23 cellular contexts compared by ENCODE assay signal in the genomic region with DNA sequence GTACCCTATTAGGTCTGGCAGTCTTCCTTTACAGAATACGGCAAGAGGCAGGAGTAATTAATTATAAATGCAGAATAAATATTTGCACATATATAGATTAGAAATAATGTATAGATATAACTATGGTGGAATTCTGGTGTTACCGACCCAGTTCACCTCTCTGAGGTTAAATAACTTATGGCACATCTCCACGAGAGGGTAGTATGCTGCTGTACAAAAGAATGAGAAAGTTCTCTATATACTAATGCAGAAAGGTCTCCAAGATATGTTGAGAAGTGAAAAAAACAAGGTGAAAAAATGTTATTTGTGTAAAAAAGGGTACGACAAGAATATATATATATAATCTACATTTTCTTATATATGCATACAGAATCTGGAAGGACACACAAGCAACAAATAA. TPM values are rescaled to one million over a fixed set of nuclear protein-coding genes. Genes with fewer than 3 reads are reported as not detected.
DNase-seq lines count a peak whose midpoint lies in the region; ATAC-seq and TF ChIP-seq lines count a peak whose summit lies in the region.
"Had no signal": no experiment of that assay in that cellular context is flagged by ENCODE, and none has a peak within 500 bp of the region (broad histone marks: within the 10 kb centered on the region; RNA-seq: fewer than 3 reads in every experiment).

No MANE protein-coding gene starts in this region.

- H3K9me3 ChIP-seq in OCI-LY1 (ENCODE audit: low read length) (no peaks in the 10 kb centered on the region), PC-3 (ENCODE audit: low read length) (no peaks in the 10 kb centered on the region)
- H3K9me3 ChIP-seq: BLaER1, Caco-2 had no signal

- no peak overlapping the region for H3K4me3 ChIP-seq in GM06990 (replicated peaks; ENCODE audit: low read depth, low read length)
- no peak overlapping the region for H3K4me3 ChIP-seq in OCI-LY1 (ENCODE audit: low read depth, low read length, poor library complexity, severe bottlenecking)
- H3K4me3 ChIP-seq in PC-3 (ENCODE audit: low read length) = no peak overlapping the region
- H3K4me3 ChIP-seq: BLaER1, GM23248 had no signal

- no peak overlapping the region for H3K9ac ChIP-seq in OCI-LY1 (ENCODE audit: low read length)
- H3K9ac ChIP-seq in PC-3 (ENCODE audit: low read length) = no peak overlapping the region
- H3K9ac ChIP-seq: BLaER1, GM23248 had no signal

- DNase-seq in NCI-H446 treated with DMSO at 0.1 percent for 48 hours (lab: John Stamatoyannopoulos, UW) = peak; percentile 11
- DNase-seq in NCI-H446 (lab: John Stamatoyannopoulos, UW) = no peak
- DNase-seq in GM06990 (ENCODE audit: extremely low read depth, insufficient read length) = no peak
- DNase-seq in PC-3 = peak; percentile 10
- DNase-seq in retina = no peak
- DNase-seq: Caco-2; CD4-positive, CD25-positive, alpha-beta regulatory T cell; CD8-positive, alpha-beta T cell; DMS153; DMS79; EL; GDM1; GM23248; H7; HCEC 1CT had no signal

- H3K79me2 ChIP-seq in OCI-LY1 (ENCODE audit: insufficient read depth, low read length) (no peaks in the 10 kb centered on the region), PC-3 (ENCODE audit: low read length) (no peaks in the 10 kb centered on the region)

- H3K9me2 ChIP-seq in OCI-LY1 (ENCODE audit: low read depth, low read length) (no peaks in the 10 kb centered on the region), PC-3 (replicated peaks; ENCODE audit: low read length) (no peaks in the 10 kb centered on the region)

- H4K20me1 ChIP-seq in OCI-LY1 (ENCODE audit: insufficient read depth, low read length) (no peaks in the 10 kb centered on the region), PC-3 (ENCODE audit: low read length) (no peaks in the 10 kb centered on the region)
- H4K20me1 ChIP-seq: BLaER1 had no signal

- H3K27ac ChIP-seq in OCI-LY1 (ENCODE audit: low read depth, low read length, poor library complexity, severe bottlenecking) (no peak overlapping the region), PC-3 (ENCODE audit: low read length) (no peak overlapping the region)
- H3K27ac ChIP-seq: 22Rv1, BLaER1, C4-2B, GM23248 had no signal

- H3F3A ChIP-seq in OCI-LY1 (ENCODE audit: insufficient read depth, low read length) = no peaks in the 10 kb centered on the region
- H3F3A ChIP-seq in PC-3 (ENCODE audit: low read length, unreplicated experiment) = no peaks in the 10 kb centered on the region

- H3K36me3 ChIP-seq in GM06990 (ENCODE audit: control insufficient read depth, insufficient read depth, low read length) = no peaks in the 10 kb centered on the region
- no peaks in the 10 kb centered on the region for H3K36me3 ChIP-seq in OCI-LY1 (ENCODE audit: insufficient read depth, low read length)
- no peaks in the 10 kb centered on the region for H3K36me3 ChIP-seq in PC-3 (ENCODE audit: low read depth, low read length)
- H3K36me3 ChIP-seq: BLaER1 had no signal

- no peaks in the 10 kb centered on the region for H3K4me1 ChIP-seq in OCI-LY1 (ENCODE audit: insufficient read depth, low read length, severe bottlenecking)
- no peaks in the 10 kb centered on the region for H3K4me1 ChIP-seq in PC-3 (ENCODE audit: insufficient read depth, low read length)
- H3K4me1 ChIP-seq: Caco-2 had no signal

- POLR2A ChIA-PET in PC-3 (lab: Charles Lee; ENCODE audit: unreplicated experiment) = no interaction called here

- CTCF ChIA-PET in PC-3 (lab: Charles Lee) = no interaction called here

- H2AFZ ChIP-seq in OCI-LY1 (ENCODE audit: low read length) (no peak overlapping the region), PC-3 (ENCODE audit: low read length) (no peak overlapping the region)
- H2AFZ ChIP-seq: GM23248 had no signal

- no TSS peak for BruUV-seq in PC-3 (replicated peaks; lab: Mats Ljungman, UMichigan)

- H3K27me3 ChIP-seq in GM06990 (replicated peaks; ENCODE audit: control insufficient read depth, insufficient read depth, low read length) (no peaks in the 10 kb centered on the region; the same call in none of the 2 replicates), OCI-LY1 (ENCODE audit: insufficient read depth, low read length) (no peaks in the 10 kb centered on the region; the same call in 1 of the 2 replicates), PC-3 (ENCODE audit: low read length) (peaks cover 82% of the 10 kb centered on the region)
- H3K27me3 ChIP-seq: BLaER1 had no signal

- ATAC-seq in PC-3 = no peak
- no peak for ATAC-seq in HG02798 (IDR thresholded peaks at IDR 0.05; ENCODE audit: poor library complexity, unreplicated experiment)
- ATAC-seq in SK-N-SH treated with all-trans-retinoic acid at 6 μM for 48 hours = no peak
- ATAC-seq: CD8-positive, alpha-beta T cell had no signal

- no peak overlapping the region for H3K4me2 ChIP-seq in OCI-LY1 (ENCODE audit: low read length)
- H3K4me2 ChIP-seq in PC-3 (ENCODE audit: low read length) = no peak overlapping the region
- H3K4me2 ChIP-seq: BLaER1 had no signal

- intact Hi-C loops in PC-3 (cut with micrococcal nuclease) = no loop called here

- TF ChIP-seq CTCF in GM06990 (IDR thresholded peaks at IDR 0.05; ENCODE audit: insufficient read depth, low read length, poor library complexity, severe bottlenecking) = peak; percentile 19
- peak; percentile 23; the same call in 1 of the 2 replicates for TF ChIP-seq CTCF in OCI-LY1 (IDR thresholded peaks at IDR 0.05; ENCODE audit: low read length)
- no peak for TF ChIP-seq CTCF in PC-3 (conservative IDR thresholded peaks at IDR 0.05; ENCODE audit: low read depth, low read length)

TF ChIP-seq in SK-N-SH treated with all-trans-retinoic acid at 6 μM for 48 hours, 23 proteins besides CTCF, POLR2A, EP300 and RAD21 (continues in another document):
- TF ChIP-seq ZFP3 (CRISPR knock-in tag; IDR thresholded peaks at IDR 0.05) = no peak
- TF ChIP-seq, protein P1, sequence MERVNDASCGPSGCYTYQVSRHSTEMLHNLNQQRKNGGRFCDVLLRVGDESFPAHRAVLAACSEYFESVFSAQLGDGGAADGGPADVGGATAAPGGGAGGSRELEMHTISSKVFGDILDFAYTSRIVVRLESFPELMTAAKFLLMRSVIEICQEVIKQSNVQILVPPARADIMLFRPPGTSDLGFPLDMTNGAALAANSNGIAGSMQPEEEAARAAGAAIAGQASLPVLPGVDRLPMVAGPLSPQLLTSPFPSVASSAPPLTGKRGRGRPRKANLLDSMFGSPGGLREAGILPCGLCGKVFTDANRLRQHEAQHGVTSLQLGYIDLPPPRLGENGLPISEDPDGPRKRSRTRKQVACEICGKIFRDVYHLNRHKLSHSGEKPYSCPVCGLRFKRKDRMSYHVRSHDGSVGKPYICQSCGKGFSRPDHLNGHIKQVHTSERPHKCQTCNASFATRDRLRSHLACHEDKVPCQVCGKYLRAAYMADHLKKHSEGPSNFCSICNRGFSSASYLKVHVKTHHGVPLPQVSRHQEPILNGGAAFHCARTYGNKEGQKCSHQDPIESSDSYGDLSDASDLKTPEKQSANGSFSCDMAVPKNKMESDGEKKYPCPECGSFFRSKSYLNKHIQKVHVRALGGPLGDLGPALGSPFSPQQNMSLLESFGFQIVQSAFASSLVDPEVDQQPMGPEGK (CRISPR knock-in tag; IDR thresholded peaks at IDR 0.05; ENCODE audit: borderline replicate concordance) = no peak
- no peak for TF ChIP-seq TOX (CRISPR knock-in tag; IDR thresholded peaks at IDR 0.05; ENCODE audit: borderline replicate concordance)
- TF ChIP-seq ESRRG (CRISPR knock-in tag; IDR thresholded peaks at IDR 0.05) = no peak
- TF ChIP-seq, protein P2, sequence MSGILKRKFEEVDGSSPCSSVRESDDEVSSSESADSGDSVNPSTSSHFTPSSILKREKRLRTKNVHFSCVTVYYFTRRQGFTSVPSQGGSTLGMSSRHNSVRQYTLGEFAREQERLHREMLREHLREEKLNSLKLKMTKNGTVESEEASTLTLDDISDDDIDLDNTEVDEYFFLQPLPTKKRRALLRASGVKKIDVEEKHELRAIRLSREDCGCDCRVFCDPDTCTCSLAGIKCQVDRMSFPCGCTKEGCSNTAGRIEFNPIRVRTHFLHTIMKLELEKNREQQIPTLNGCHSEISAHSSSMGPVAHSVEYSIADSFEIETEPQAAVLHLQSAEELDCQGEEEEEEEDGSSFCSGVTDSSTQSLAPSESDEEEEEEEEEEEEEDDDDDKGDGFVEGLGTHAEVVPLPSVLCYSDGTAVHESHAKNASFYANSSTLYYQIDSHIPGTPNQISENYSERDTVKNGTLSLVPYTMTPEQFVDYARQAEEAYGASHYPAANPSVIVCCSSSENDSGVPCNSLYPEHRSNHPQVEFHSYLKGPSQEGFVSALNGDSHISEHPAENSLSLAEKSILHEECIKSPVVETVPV (CRISPR knock-in tag; IDR thresholded peaks at IDR 0.05) = no peak
- TF ChIP-seq BACH2 (CRISPR knock-in tag; IDR thresholded peaks at IDR 0.05; ENCODE audit: borderline replicate concordance) = no peak
- no peak for TF ChIP-seq GLIS3 (CRISPR knock-in tag; IDR thresholded peaks at IDR 0.05)
- TF ChIP-seq ZNF565 (CRISPR knock-in tag; conservative IDR thresholded peaks at IDR 0.05; ENCODE audit: low read depth) = no peak
- no peak for TF ChIP-seq ZNF8 (CRISPR knock-in tag; IDR thresholded peaks at IDR 0.05)
- no peak for TF ChIP-seq TCF4 (CRISPR knock-in tag; IDR thresholded peaks at IDR 0.05; ENCODE audit: borderline replicate concordance)
- TF ChIP-seq, protein P3, sequence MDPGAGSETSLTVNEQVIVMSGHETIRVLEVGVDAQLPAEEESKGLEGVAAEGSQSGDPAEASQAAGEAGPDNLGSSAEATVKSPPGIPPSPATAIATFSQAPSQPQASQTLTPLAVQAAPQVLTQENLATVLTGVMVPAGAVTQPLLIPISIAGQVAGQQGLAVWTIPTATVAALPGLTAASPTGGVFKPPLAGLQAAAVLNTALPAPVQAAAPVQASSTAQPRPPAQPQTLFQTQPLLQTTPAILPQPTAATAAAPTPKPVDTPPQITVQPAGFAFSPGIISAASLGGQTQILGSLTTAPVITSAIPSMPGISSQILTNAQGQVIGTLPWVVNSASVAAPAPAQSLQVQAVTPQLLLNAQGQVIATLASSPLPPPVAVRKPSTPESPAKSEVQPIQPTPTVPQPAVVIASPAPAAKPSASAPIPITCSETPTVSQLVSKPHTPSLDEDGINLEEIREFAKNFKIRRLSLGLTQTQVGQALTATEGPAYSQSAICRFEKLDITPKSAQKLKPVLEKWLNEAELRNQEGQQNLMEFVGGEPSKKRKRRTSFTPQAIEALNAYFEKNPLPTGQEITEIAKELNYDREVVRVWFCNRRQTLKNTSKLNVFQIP (CRISPR knock-in tag; IDR thresholded peaks at IDR 0.05; ENCODE audit: borderline replicate concordance, low read depth) = no peak
- TF ChIP-seq ARNTL (CRISPR knock-in tag; IDR thresholded peaks at IDR 0.05; ENCODE audit: borderline replicate concordance, low read depth) = no peak
- TF ChIP-seq PPARA (CRISPR knock-in tag; IDR thresholded peaks at IDR 0.05; ENCODE audit: borderline replicate concordance) = no peak

RNA-seq across cellular contexts. Expression of a gene that starts 40.8 kb away (rescaled TPM):
- not detected in 2 replicates for total RNA-seq in PC-3 (2014; rRNA removed)
- total RNA-seq: B cell; Caco-2; CD4-positive, CD25-positive, alpha-beta regulatory T cell; CD8-positive, alpha-beta T cell; GM23248; H1; H7 had no signal

RNA-seq across cellular contexts. Expression of a gene that starts 50.6 kb away (rescaled TPM):
- not detected in 2 replicates for total RNA-seq in PC-3 (2014; rRNA removed)
- total RNA-seq: B cell; Caco-2; CD4-positive, CD25-positive, alpha-beta regulatory T cell; CD8-positive, alpha-beta T cell; GM23248; H7 had no signal

Comparison
In these comparisons a context has a peak if more than half of its experiments do, and no peak if none do; other contexts are left out.
1. DNase-seq: peak in NCI-H446 treated with DMSO at 0.1 percent for 48 hours (single experiment) and PC-3 (single experiment); none in NCI-H446 (0 of 2), GM06990 (single experiment) and retina (single experiment).